Comparison of ENCODE assay signal across 15 cellular contexts in the genomic region with DNA sequence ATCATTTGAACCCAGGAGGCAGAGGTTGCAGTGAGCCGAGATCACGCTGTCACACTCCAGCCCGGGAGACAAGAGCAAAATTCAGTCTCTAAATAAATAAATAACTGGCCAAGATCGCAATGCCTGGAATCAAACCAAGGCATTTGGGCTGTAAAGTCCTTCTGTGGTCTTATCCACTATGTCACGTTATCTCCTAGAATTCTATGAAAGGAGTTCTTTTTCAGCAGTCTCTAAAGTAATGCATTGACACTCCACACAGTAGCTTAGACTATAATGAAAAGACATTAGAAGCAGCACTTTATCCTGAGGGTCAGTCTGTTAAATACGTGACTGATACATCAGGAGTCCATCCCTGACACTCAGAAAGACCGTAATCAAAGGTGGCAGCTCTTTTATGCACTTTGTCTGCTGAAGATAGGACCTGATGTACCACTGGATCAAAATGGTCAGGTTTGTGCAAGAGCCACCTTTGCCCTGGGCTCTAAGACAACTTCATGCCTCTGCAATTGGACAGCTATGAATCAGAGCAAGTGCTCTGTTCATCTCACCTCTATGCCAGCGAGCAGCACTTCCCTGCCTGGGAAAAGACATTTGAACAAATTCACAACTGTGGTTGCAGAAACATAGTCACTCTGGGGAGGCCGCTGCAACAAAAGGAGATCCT. TPM values are rescaled to one million over a fixed set of nuclear protein-coding genes. Genes with fewer than 3 reads are reported as not detected.
"Had no signal": no experiment of that assay in that cellular context is flagged by ENCODE, and none has a peak within 500 bp of the region (broad histone marks: within the 10 kb centered on the region; RNA-seq: fewer than 3 reads in every experiment).

No MANE protein-coding gene starts in this region.

- H3K4me3 ChIP-seq: colonic mucosa, esophagus squamous epithelium, hepatocyte, right atrium auricular region, tibial nerve, upper lobe of right lung, vagina had no signal

- H3K36me3 Mint-ChIP-seq: natural killer cell treated with Interleukin-12 subunit alpha and Interleukin-12 subunit beta and Interleukin-15 and Interleukin-18, amount 100 ng/mL, for 72 hours had no signal

- H3K4me3 Mint-ChIP-seq: natural killer cell treated with Interleukin-12 subunit alpha and Interleukin-12 subunit beta and Interleukin-15 and Interleukin-18, amount 100 ng/mL, for 72 hours had no signal

- H3K9me3 ChIP-seq: colonic mucosa, esophagus squamous epithelium, right atrium auricular region, tibial nerve, upper lobe of right lung, vagina had no signal

- H2AFZ ChIP-seq: hepatocyte had no signal

- H3K27me3 ChIP-seq: colonic mucosa, esophagus squamous epithelium, foreskin keratinocyte, hepatocyte, right atrium auricular region, tibial nerve, upper lobe of right lung, vagina had no signal

- H3K36me3 ChIP-seq: colonic mucosa, esophagus squamous epithelium, right atrium auricular region, tibial nerve, upper lobe of right lung, vagina had no signal

- ATAC-seq: foreskin keratinocyte; natural killer cell treated with Interleukin-12 subunit alpha and Interleukin-12 subunit beta and Interleukin-15 and Interleukin-18, amount 100 ng/mL, for 72 hours; stimulated activated naive CD8-positive, alpha-beta T cell treated with anti-CD3 and anti-CD28 coated beads, Interleukin-15, Interleukin-2, amounts not matched to agents 100 U/mL and 50 U/mL, for 24 hours had no signal

- H3K9me3 Mint-ChIP-seq: natural killer cell treated with Interleukin-12 subunit alpha and Interleukin-12 subunit beta and Interleukin-15 and Interleukin-18, amount 100 ng/mL, for 72 hours had no signal

- H3K27ac ChIP-seq: colonic mucosa, foreskin keratinocyte, hepatocyte, right atrium auricular region, tibial nerve, upper lobe of right lung, vagina had no signal

- H3K4me1 ChIP-seq: colonic mucosa, foreskin keratinocyte, right atrium auricular region, tibial nerve, upper lobe of right lung had no signal

- H3K27ac Mint-ChIP-seq: natural killer cell treated with Interleukin-12 subunit alpha and Interleukin-12 subunit beta and Interleukin-15 and Interleukin-18, amount 100 ng/mL, for 72 hours had no signal

- H3K4me2 ChIP-seq: hepatocyte had no signal

- H3K79me2 ChIP-seq: hepatocyte had no signal

- DNase-seq: colonic mucosa; esophagus squamous epithelium; foreskin keratinocyte; head of caudate nucleus; kidney; left colon; small intestine; stimulated activated CD4-positive, alpha-beta T cell treated with anti-CD3 and anti-CD28 coated beads, Interleukin-12 subunit alpha, Interleukin-12 subunit beta, amount 100 ng/mL, for 4 hours; stimulated activated naive CD8-positive, alpha-beta T cell treated with anti-CD3 and anti-CD28 coated beads, Interleukin-15, Interleukin-2, amounts not matched to agents 100 U/mL and 50 U/mL, for 24 hours; upper lobe of right lung had no signal

RNA-seq across cellular contexts. Expression of a gene that starts 31.7 kb away (rescaled TPM):
- total RNA-seq: foreskin keratinocyte had no signal
- polyA plus RNA-seq: foreskin keratinocyte had no signal
